Comparison of ENCODE assay signal across 7 cellular contexts in the genomic region with DNA sequence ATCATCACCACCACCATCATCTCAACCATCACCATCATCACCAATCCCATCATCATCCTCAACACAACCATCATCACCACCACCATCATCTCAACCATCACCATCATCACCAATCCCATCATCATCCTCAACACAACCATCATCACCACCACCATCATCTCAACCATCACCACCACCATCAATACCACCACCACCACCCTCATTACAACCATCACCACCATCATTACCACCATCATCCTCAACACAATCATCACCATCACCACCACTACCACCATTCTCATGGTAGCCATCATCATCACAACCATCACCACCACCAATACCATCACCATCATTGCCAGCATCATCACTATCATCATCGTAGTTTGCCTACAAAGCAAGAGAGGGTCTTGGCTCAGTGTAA. TPM values are rescaled to one million over a fixed set of nuclear protein-coding genes. Genes with fewer than 3 reads are reported as not detected.
DNase-seq lines count a peak whose midpoint lies in the region; FAIRE-seq and TF ChIP-seq lines count a peak whose summit lies in the region.
"Not testable (repeated sequence)": the region's sequence is repeated elsewhere in the genome, so short reads cannot be mapped to it uniquely, and the experiment has no call there.

No MANE protein-coding gene starts in this region.

- peaks cover 98 to 100% (median 100%) of the 10 kb centered on the region in 10 experiments for H3K4me1 ChIP-seq in BLaER1 treated with 17β-estradiol and CSF1 and Interleukin-3, amounts not matched to agents 10 nM and 100 nM
- peaks cover 60% of the 10 kb centered on the region for H3K4me1 ChIP-seq in Loucy (ENCODE audit: insufficient read depth, low read length, poor library complexity, severe bottlenecking)
- peaks cover 85% of the 10 kb centered on the region for H3K4me1 ChIP-seq in PC-9 (replicated peaks; ENCODE audit: insufficient read depth)
- peaks cover 0 to 19% (median 15%) of the 10 kb centered on the region in 4 experiments; a peak in 6 of 7 replicates for H3K4me1 ChIP-seq in H1 (replicated peaks in 1 of 4; ENCODE audit: control insufficient read depth in 3 of 4, insufficient read depth in 4 of 4, low read length in 3 of 4)
- H3K4me1 ChIP-seq in kidney (ENCODE audit: control insufficient read depth in 1 of 2, insufficient read depth in 1 of 2, low read depth in 1 of 2, low read length in 2 of 2): peaks cover 33 to 34% of the 10 kb centered on the region in 2 donors
- peaks cover 80% of the 10 kb centered on the region for H3K4me1 ChIP-seq in parathyroid adenoma

- H4K5ac ChIP-seq in H1 (ENCODE audit: insufficient read length, low read depth, low read length): not testable (repeated sequence)

- CTCF ChIA-PET in PC-9 (lab: Charles Lee); H1 (lab: Charles Lee; ENCODE audit: partially characterized antibody): not testable (repeated sequence)

- H2BK120ac ChIP-seq in H1 (replicated peaks; ENCODE audit: low read depth, low read length): not testable (repeated sequence)

- peak overlapping the region; percentile 1 for H4K91ac ChIP-seq in H1 (replicated peaks; ENCODE audit: insufficient read length, low read length)

- H3K23me2 ChIP-seq in H1 (ENCODE audit: low read depth, low read length): not testable (repeated sequence)

- peak overlapping the region; percentile 82 for H2AK5ac ChIP-seq in H1 (ENCODE audit: low read depth, low read length)

- not testable (repeated sequence) for H2AFZ ChIP-seq in Loucy (ENCODE audit: low read length); PC-9; H1 (ENCODE audit: low read length); parathyroid adenoma

- not testable (repeated sequence) for H3K14ac ChIP-seq in H1 (ENCODE audit: insufficient read length)

- intact Hi-C loops in PC-9 (cut with micrococcal nuclease; ENCODE audit: unreplicated experiment); kidney (cut with DNase I): not testable (repeated sequence)

- FAIRE-seq in H1 (lab: Jason Lieb, UNC); kidney (lab: Jason Lieb, UNC): not testable (repeated sequence)

- H4K8ac ChIP-seq in H1 (ENCODE audit: extremely low read depth, insufficient read depth, low read length): not testable (repeated sequence)

- H3K4me2 ChIP-seq in BLaER1 treated with 17β-estradiol and CSF1 and Interleukin-3, amounts not matched to agents 10 nM and 100 nM: peak overlapping the region; percentile 79 to 99 (median 94)
- peak overlapping the region; percentile 78 for H3K4me2 ChIP-seq in Loucy (ENCODE audit: low read depth, low read length, poor library complexity, severe bottlenecking)
- peak overlapping the region; percentile 80 for H3K4me2 ChIP-seq in PC-9
- not testable (repeated sequence) for H3K4me2 ChIP-seq in H1 (ENCODE audit: insufficient read depth in 1 of 2, low read depth in 2 of 2, low read length in 2 of 2); parathyroid adenoma (ENCODE audit: low read length)

- not testable (repeated sequence) for TF ChIP-seq RAD21 in H1 (IDR thresholded peaks at IDR 0.05 in 1 of 2, conservative IDR thresholded peaks at IDR 0.05 in 1 of 2; ENCODE audit: low read depth in 2 of 2, low read length in 2 of 2)

- peak overlapping the region; percentile 63 to 93 (median 83); a peak in 20 of 22 replicates for H3K27ac ChIP-seq in BLaER1 treated with 17β-estradiol and CSF1 and Interleukin-3, amounts not matched to agents 10 nM and 100 nM
- H3K27ac ChIP-seq in PC-9: peak overlapping the region; percentile 96
- peak overlapping the region; percentile 72; the same call in 1 of the 2 replicates for H3K27ac ChIP-seq in SK-N-MC
- not testable (repeated sequence) for H3K27ac ChIP-seq in H1 (ENCODE audit: low read depth, low read length)
- peak overlapping the region; percentile 59 to 90 for H3K27ac ChIP-seq in kidney (ENCODE audit: low read depth in 2 of 2, low read length in 2 of 2)
- H3K27ac ChIP-seq in parathyroid adenoma: peak overlapping the region; percentile 99

- not testable (repeated sequence) for H3K18ac ChIP-seq in H1 (ENCODE audit: extremely low read depth, low read length)

- not testable (repeated sequence) for H2BK15ac ChIP-seq in H1 (ENCODE audit: low read length)

- H2BK20ac ChIP-seq in H1 (ENCODE audit: low read length): not testable (repeated sequence)

- not testable (repeated sequence) for TF ChIP-seq CTCF in Loucy (conservative IDR thresholded peaks at IDR 0.05; ENCODE audit: low read length); PC-9 (conservative IDR thresholded peaks at IDR 0.05); H1 (IDR thresholded peaks at IDR 0.05; ENCODE audit: control extremely low read depth in 1 of 3, insufficient read depth in 1 of 3, low read depth in 1 of 3, low read length in 3 of 3); kidney (IDR thresholded peaks at IDR 0.05; ENCODE audit: borderline replicate concordance, extremely low read depth, insufficient read depth); parathyroid adenoma (IDR thresholded peaks at IDR 0.05)

- not testable (repeated sequence) for H3K9me2 ChIP-seq in Loucy (replicated peaks; ENCODE audit: low read depth, low read length); PC-9 (ENCODE audit: insufficient read depth)

- not testable (repeated sequence) for H4K20me1 ChIP-seq in BLaER1 treated with 17β-estradiol and CSF1 and Interleukin-3, amounts not matched to agents 10 nM and 100 nM; Loucy (ENCODE audit: insufficient read depth, low read length, poor library complexity, severe bottlenecking); PC-9 (ENCODE audit: insufficient read depth); H1 (replicated peaks in 1 of 2; ENCODE audit: control insufficient read depth in 1 of 2, insufficient read depth in 2 of 2, low read length in 2 of 2)

- peak overlapping the region; percentile 83 for H3K56ac ChIP-seq in H1 (replicated peaks; ENCODE audit: insufficient read length, low read depth, low read length)

- DNase-seq in PC-9; SK-N-MC (ENCODE audit: low read depth, low spot score); H1 (ENCODE audit: low read depth in 1 of 2, low spot score in 2 of 2); kidney: not testable (repeated sequence)

- H3K79me2 ChIP-seq in Loucy (ENCODE audit: insufficient read depth, low read length); PC-9 (ENCODE audit: low read depth); H1 (ENCODE audit: control insufficient read depth in 1 of 2, insufficient read depth in 2 of 2, low read length in 2 of 2); parathyroid adenoma: not testable (repeated sequence)

- H3K23ac ChIP-seq in H1 (ENCODE audit: insufficient read length): not testable (repeated sequence)

- H3K27me3 ChIP-seq in BLaER1 treated with 17β-estradiol and CSF1 and Interleukin-3, amounts not matched to agents 10 nM and 100 nM; Loucy (ENCODE audit: insufficient read depth, low read length, poor library complexity, severe bottlenecking); PC-9 (ENCODE audit: insufficient read depth, low read depth); H1 (replicated peaks in 1 of 4; ENCODE audit: control insufficient read depth in 3 of 4, extremely low read depth in 1 of 4, insufficient read depth in 3 of 4, low read length in 3 of 4); parathyroid adenoma (ENCODE audit: control insufficient read depth, insufficient read depth, low read length): not testable (repeated sequence)

- H3K4me3 ChIP-seq in BLaER1 treated with 17β-estradiol and CSF1 and Interleukin-3, amounts not matched to agents 10 nM and 100 nM: peak overlapping the region in 2 of 10 experiments; percentile 0 to 57; a peak in 2 of 20 replicates
- H3K4me3 ChIP-seq in Loucy (ENCODE audit: low read length, poor library complexity, severe bottlenecking); PC-9; SK-N-MC; H1 (ENCODE audit: extremely low read depth in 1 of 4, insufficient read depth in 2 of 4, low read depth in 3 of 4, low read length in 4 of 4); kidney (ENCODE audit: low read length in 2 of 2); parathyroid adenoma (ENCODE audit: low read depth, low read length): not testable (repeated sequence)

- not testable (repeated sequence) for H3K36me3 ChIP-seq in BLaER1 treated with 17β-estradiol and CSF1 and Interleukin-3, amounts not matched to agents 10 nM and 100 nM; Loucy (ENCODE audit: insufficient read depth, low read length); PC-9 (ENCODE audit: low read depth); SK-N-MC (ENCODE audit: insufficient read depth, low read length); H1 (ENCODE audit: control insufficient read depth in 2 of 4, insufficient read depth in 4 of 4, low read length in 3 of 4); kidney (ENCODE audit: control insufficient read depth in 1 of 2, insufficient read depth in 2 of 2, low read length in 2 of 2); parathyroid adenoma (ENCODE audit: control insufficient read depth, insufficient read depth, low read length)

- not testable (repeated sequence) for H3K9me3 ChIP-seq in BLaER1 treated with 17β-estradiol and CSF1 and Interleukin-3, amounts not matched to agents 10 nM and 100 nM (replicated peaks in 1 of 11); Loucy (ENCODE audit: insufficient read depth, low read depth, low read length); PC-9 (ENCODE audit: insufficient read depth, low read depth); SK-N-MC (ENCODE audit: low read depth, low read length); H1 (ENCODE audit: insufficient read depth in 2 of 2, low read depth in 1 of 2, low read length in 1 of 2); kidney (ENCODE audit: control insufficient read depth in 1 of 2, low read length in 2 of 2); parathyroid adenoma (ENCODE audit: control insufficient read depth, low read length)

- POLR2A ChIA-PET in PC-9 (lab: Charles Lee; ENCODE audit: unreplicated experiment); H1 (lab: Charles Lee; ENCODE audit: partially characterized antibody): not testable (repeated sequence)

- not testable (repeated sequence) for H3K4ac ChIP-seq in H1 (replicated peaks; ENCODE audit: insufficient read length, low read depth, low read length)

- 84% methylated on average over 1 of the region's 1 CpG; no CpG with 5 or more reads in 1 of the 2 experiments for WGBS in H1 (ENCODE audit: extremely low coverage in 1 of 2, insufficient coverage in 1 of 2, insufficient read length in 1 of 2, insufficient replicate concordance in 2 of 2, low coverage in 1 of 2, low lambda C conversion rate in 2 of 2, missing lambda C conversion rate in 1 of 2), 2 experiments

- BruUV-seq in PC-9 (replicated peaks; lab: Mats Ljungman, UMichigan): not testable (repeated sequence)

- not testable (repeated sequence) for TF ChIP-seq EP300 in H1 (IDR thresholded peaks at IDR 0.05; ENCODE audit: borderline replicate concordance in 1 of 2, low read depth in 2 of 2, low read length in 2 of 2)

- H2BK12ac ChIP-seq in H1 (ENCODE audit: low read depth, low read length): not testable (repeated sequence)

- peak overlapping the region in 1 of 11 experiments; percentile 61; a peak in 4 of 22 replicates for H3K9ac ChIP-seq in BLaER1 treated with 17β-estradiol and CSF1 and Interleukin-3, amounts not matched to agents 10 nM and 100 nM
- H3K9ac ChIP-seq in Loucy (ENCODE audit: low read depth, low read length, poor library complexity, severe bottlenecking); SK-N-MC (ENCODE audit: insufficient read length); H1 (replicated peaks in 1 of 4; ENCODE audit: extremely low read depth in 1 of 4, low read depth in 3 of 4, low read length in 3 of 4); kidney (ENCODE audit: low read length in 2 of 2); parathyroid adenoma: not testable (repeated sequence)

- not testable (repeated sequence) for TF ChIP-seq POLR2A in H1 (IDR thresholded peaks at IDR 0.05; ENCODE audit: control extremely low read depth in 1 of 2, low read depth in 2 of 2, low read length in 2 of 2)

- H3K79me1 ChIP-seq in H1 (ENCODE audit: low read depth, low read length): not testable (repeated sequence)

- not testable (repeated sequence) for H2BK5ac ChIP-seq in H1 (ENCODE audit: low read depth, low read length)

- not testable (repeated sequence) for H3F3A ChIP-seq in Loucy (ENCODE audit: low read depth)
- H3F3A ChIP-seq in PC-9 (ENCODE audit: insufficient read depth, low read depth): peaks cover 53% of the 10 kb centered on the region

RNA-seq across cellular contexts. Expression of gene SLCO4A1, which starts 14.9 kb away (rescaled TPM):
- total RNA-seq in PC-9 (2021): 14.1 and 19.3 TPM in 2 replicates
- 18.2 and 18.5 TPM in 2 replicates for total RNA-seq in H1 (2021; fragmentation: NEBNext Ultra II Directional; extraction: Animal tissue kit (Norgen Biotek cat#: 25700))
- 10.5 and 13.3 TPM in 2 replicates for polyA plus RNA-seq in H1 (2011; rRNA removed)
- polyA plus RNA-seq in H1 (2011; cell fraction: cytosol; rRNA removed): 10.5 TPM
- polyA plus RNA-seq in H1 (2011; cell fraction: nucleus; rRNA removed): 30.4 TPM
- polyA plus RNA-seq in H1 (2012, experiment 1 of 2): 15.4 to 21.3 TPM (median 15.8 TPM) in 4 replicates
- polyA plus RNA-seq in H1 (2012, experiment 2 of 2): 19.2 TPM
- 19.8 TPM for polyA plus RNA-seq in H1 (2013, experiment 1 of 2)
- polyA plus RNA-seq in H1 (2013, experiment 2 of 2): 21.9 TPM
- 6.1 and 7.4 TPM in 2 replicates for polyA minus RNA-seq in H1 (2011; rRNA and poly(A)+ RNA removed)
- 9.3 TPM for polyA minus RNA-seq in H1 (2011; cell fraction: cytosol; rRNA and poly(A)+ RNA removed)
- polyA minus RNA-seq in H1 (2011; cell fraction: nucleus; rRNA and poly(A)+ RNA removed): 10.6 TPM
- total RNA-seq in kidney: 80.3 TPM
- 12.4 TPM for polyA plus RNA-seq in kidney (ENCODE audit: insufficient read depth, low read depth, low replicate concordance)
